ENCODE assay signal across 1 cellular context in genomic region chr16:2799852-2800226, GRCh38.
TF ChIP-seq lines count a peak whose summit lies in the region.

No MANE protein-coding gene starts in this region.

TF ChIP-seq in HEK293, 187 proteins besides CTCF, POLR2A, EP300 and RAD21 (continued from another document and continues in another):
- peak; percentile 99 for TF ChIP-seq TSHZ1 (tag by site-specific recombination; IDR thresholded peaks at IDR 0.05; ENCODE audit: borderline replicate concordance)
- TF ChIP-seq ELK4 (IDR thresholded peaks at IDR 0.05; ENCODE audit: borderline replicate concordance, low read depth, low read length): no peak
- TF ChIP-seq OVOL3 (tag by site-specific recombination; IDR thresholded peaks at IDR 0.05): peak; percentile 54; the same call in 1 of the 2 replicates
- TF ChIP-seq HIC1 (tag by site-specific recombination; IDR thresholded peaks at IDR 0.05): 0 out of 2 replicates have a peak, but pooled peaks have one; percentile 45
- TF ChIP-seq KLF7 (tag by site-specific recombination; IDR thresholded peaks at IDR 0.05; ENCODE audit: borderline replicate concordance): no peak
- TF ChIP-seq ZNF449 (tag by site-specific recombination; IDR thresholded peaks at IDR 0.05): peak; percentile 42; the same call in 1 of the 2 replicates
- TF ChIP-seq ZNF677 (tag by site-specific recombination; IDR thresholded peaks at IDR 0.05): no peak
- peak; percentile 93 for TF ChIP-seq GFI1B (tag by site-specific recombination; IDR thresholded peaks at IDR 0.05)
- peak; percentile 80; the same call in 1 of the 2 replicates for TF ChIP-seq BCL11A (tag by site-specific recombination; IDR thresholded peaks at IDR 0.05; ENCODE audit: low read depth)
- TF ChIP-seq BCL11B (tag by site-specific recombination; IDR thresholded peaks at IDR 0.05; ENCODE audit: low read depth): no peak
- no peak for TF ChIP-seq ZNF530 (tag by site-specific recombination; IDR thresholded peaks at IDR 0.05; ENCODE audit: low read depth)
- TF ChIP-seq ZNF274 (IDR thresholded peaks at IDR 0.05; ENCODE audit: low read length): no peak
- TF ChIP-seq ZNF274 (tag by site-specific recombination; IDR thresholded peaks at IDR 0.05; ENCODE audit: borderline replicate concordance): no peak
- TF ChIP-seq ZNF175 (tag by site-specific recombination; IDR thresholded peaks at IDR 0.05): no peak
- TF ChIP-seq ZBTB21 (tag by site-specific recombination; IDR thresholded peaks at IDR 0.05): peak; percentile 27; the same call in 1 of the 2 replicates
- TF ChIP-seq ZNF701 (tag by site-specific recombination; IDR thresholded peaks at IDR 0.05): no peak
- no peak for TF ChIP-seq ZBTB20 (tag by site-specific recombination; IDR thresholded peaks at IDR 0.05)
- TF ChIP-seq ZBTB26 (tag by site-specific recombination; optimal IDR thresholded peaks at IDR 0.05): no peak
- TF ChIP-seq ZNF843 (tag by site-specific recombination; IDR thresholded peaks at IDR 0.05): peak; percentile 61; the same call in 1 of the 2 replicates
- TF ChIP-seq ZNF549 (tag by site-specific recombination; IDR thresholded peaks at IDR 0.05): no peak
- TF ChIP-seq KLF1 (tag by site-specific recombination; IDR thresholded peaks at IDR 0.05): peak; percentile 86
- TF ChIP-seq ZNF558 (tag by site-specific recombination; IDR thresholded peaks at IDR 0.05): 0 out of 2 replicates have a peak, but pooled peaks have one; percentile 38
- no peak for TF ChIP-seq ZNF37A (tag by site-specific recombination; IDR thresholded peaks at IDR 0.05)
- no peak for TF ChIP-seq ZNF350 (tag by site-specific recombination; IDR thresholded peaks at IDR 0.05)
- TF ChIP-seq ZSCAN16 (tag by site-specific recombination; IDR thresholded peaks at IDR 0.05): 0 out of 2 replicates have a peak, but pooled peaks have one; percentile 69
- TF ChIP-seq ZNF621 (tag by site-specific recombination; IDR thresholded peaks at IDR 0.05): no peak
- TF ChIP-seq HOXD13 (CRISPR knock-in tag; IDR thresholded peaks at IDR 0.05; ENCODE audit: borderline replicate concordance): no peak
- no peak for TF ChIP-seq ZNF202 (tag by site-specific recombination; IDR thresholded peaks at IDR 0.05; ENCODE audit: borderline replicate concordance)
- TF ChIP-seq ZNF776 (tag by site-specific recombination; IDR thresholded peaks at IDR 0.05; ENCODE audit: borderline replicate concordance): no peak
- no peak for TF ChIP-seq REST (tag by site-specific recombination; IDR thresholded peaks at IDR 0.05)
- peak; percentile 84; the same call in 1 of the 2 replicates for TF ChIP-seq ZNF639 (tag by site-specific recombination; IDR thresholded peaks at IDR 0.05)
- TF ChIP-seq ZNF521 (tag by site-specific recombination; IDR thresholded peaks at IDR 0.05): no peak
- peak; percentile 68; the same call in 1 of the 2 replicates for TF ChIP-seq ZNF324 (tag by site-specific recombination; IDR thresholded peaks at IDR 0.05)
- no peak for TF ChIP-seq ZNF26 (tag by site-specific recombination; IDR thresholded peaks at IDR 0.05)
- peak; percentile 97 for TF ChIP-seq ZEB2 (tag by site-specific recombination; IDR thresholded peaks at IDR 0.05)
- TF ChIP-seq SP7 (tag by site-specific recombination; IDR thresholded peaks at IDR 0.05): peak; percentile 89
- no peak for TF ChIP-seq ZNF658 (tag by site-specific recombination; IDR thresholded peaks at IDR 0.05)
- TF ChIP-seq ZNF266 (tag by site-specific recombination; IDR thresholded peaks at IDR 0.05; ENCODE audit: low read depth): no peak
- TF ChIP-seq YY1 (tag by site-specific recombination; IDR thresholded peaks at IDR 0.05): no peak
- TF ChIP-seq ZNF114 (tag by site-specific recombination; IDR thresholded peaks at IDR 0.05): no peak
- TF ChIP-seq KLF10 (tag by site-specific recombination; IDR thresholded peaks at IDR 0.05): peak; percentile 52; the same call in 1 of the 2 replicates
- no peak for TF ChIP-seq ZNF155 (tag by site-specific recombination; IDR thresholded peaks at IDR 0.05)
- TF ChIP-seq ZNF488 (tag by site-specific recombination; IDR thresholded peaks at IDR 0.05): no peak
